Comparison of ENCODE assay signal across 11 cellular contexts in the genomic region with DNA sequence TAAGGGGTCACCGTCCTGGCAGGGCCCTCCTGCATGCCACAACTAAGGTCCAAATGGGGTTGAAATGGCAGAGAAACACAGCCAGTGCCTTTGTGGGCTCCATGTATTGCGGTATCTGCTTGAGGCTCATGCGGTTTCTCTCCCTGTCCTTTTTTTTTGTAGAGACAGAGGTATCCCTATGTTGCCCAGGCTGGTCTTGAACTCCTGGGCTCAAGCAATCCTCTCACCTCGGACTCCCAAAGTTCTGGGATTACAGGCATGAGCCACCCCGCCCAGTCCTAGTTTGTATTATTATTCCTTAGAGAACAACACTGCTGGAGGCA.
DNase-seq lines count a peak whose midpoint lies in the region; ATAC-seq, FAIRE-seq and TF ChIP-seq lines count a peak whose summit lies in the region.
"Had no signal": no experiment of that assay in that cellular context is flagged by ENCODE, and none has a peak within 500 bp of the region (broad histone marks: within the 10 kb centered on the region; RNA-seq: fewer than 3 reads in every experiment).

No MANE protein-coding gene starts in this region.

- H3K4me3 Mint-ChIP-seq in glutamatergic neuron (ENCODE audit: unreplicated experiment), result no peak overlapping the region
- no peak overlapping the region for H3K4me3 Mint-ChIP-seq in CD4-positive, alpha-beta memory T cell
- H3K4me3 Mint-ChIP-seq: activated T-cell treated with anti-CD3 and anti-CD28 coated beads, Interleukin-2, amount 50 U/mL, for 4 hours had no signal

- in situ Hi-C loops in HepG2 (cut with HindIII; ENCODE audit: extremely low pct_ligation_motif_present, low pct_unique_long_range_greater_than_20kb), result no loop called here

- H3K36me3 ChIP-seq in HepG2 (replicated peaks in 1 of 2; ENCODE audit: control insufficient read depth in 1 of 2, insufficient read depth in 2 of 2, low read length in 2 of 2) (no peaks in the 10 kb centered on the region), right lobe of liver (no peaks in the 10 kb centered on the region), PC-9 (ENCODE audit: low read depth) (no peaks in the 10 kb centered on the region), vagina (no peaks in the 10 kb centered on the region)
- H3K36me3 ChIP-seq in CD4-positive, alpha-beta memory T cell (ENCODE audit: insufficient read depth, low read length), result no peaks in the 10 kb centered on the region
- H3K36me3 ChIP-seq: gastroesophageal sphincter had no signal

- no TSS peak for BruUV-seq in HepG2 (replicated peaks; lab: Mats Ljungman, UMichigan)
- BruUV-seq in PC-9 (replicated peaks; lab: Mats Ljungman, UMichigan), result no TSS peak

- H3F3A ChIP-seq in PC-9 (ENCODE audit: insufficient read depth, low read depth), result no peaks in the 10 kb centered on the region

- TF ChIP-seq POLR2A in HepG2 (IDR thresholded peaks at IDR 0.05; ENCODE audit: insufficient read depth in 1 of 2, low read depth in 2 of 2, low read length in 2 of 2), result no peak
- TF ChIP-seq POLR2A in right lobe of liver (IDR thresholded peaks at IDR 0.05), result no peak
- no peak for TF ChIP-seq POLR2A in vagina (IDR thresholded peaks at IDR 0.05)

- no peak for FAIRE-seq in HepG2 (lab: Jason Lieb, UNC)

- intact Hi-C loops in HepG2 (cut with micrococcal nuclease; ENCODE audit: unreplicated experiment) (loop anchor here (1.0 to 10.0 kb wide), 4 partner anchors 62 to 236 kb away; no protein-coding TSS in a partner anchor), right lobe of liver (cut with DNase I) (loop anchor here in 1 of 2 donors (5.0 kb wide), 1 partner anchor 193 kb away; no protein-coding TSS in a partner anchor), PC-9 (cut with micrococcal nuclease; ENCODE audit: unreplicated experiment) (loop anchor here (1.0 to 10.0 kb wide), 3 partner anchors 65 to 481 kb away; a partner anchor contains a TSS), vagina (cut with DNase I) (loop anchor here (10.0 kb wide), 1 partner anchor 181 kb away; no protein-coding TSS in a partner anchor)
- intact Hi-C loops in CD4-positive, alpha-beta memory T cell (cut with micrococcal nuclease), result loop anchor here (1.0 kb wide), 2 partner anchors 64 to 185 kb away; a partner anchor contains a TSS

- peaks cover 7% of the 10 kb centered on the region for H3K27me3 Mint-ChIP-seq in glutamatergic neuron (ENCODE audit: unreplicated experiment)
- no peaks in the 10 kb centered on the region for H3K27me3 Mint-ChIP-seq in CD4-positive, alpha-beta memory T cell

- H3K9me3 ChIP-seq in HepG2 (ENCODE audit: low read length) (no peaks in the 10 kb centered on the region), right lobe of liver (no peaks in the 10 kb centered on the region), PC-9 (ENCODE audit: insufficient read depth, low read depth) (no peaks in the 10 kb centered on the region), vagina (no peaks in the 10 kb centered on the region)
- no peaks in the 10 kb centered on the region for H3K9me3 ChIP-seq in CD4-positive, alpha-beta memory T cell (ENCODE audit: control insufficient read depth in 1 of 2, low read length in 2 of 2)
- H3K9me3 ChIP-seq: gastroesophageal sphincter, testis had no signal

- no peak overlapping the region for H3K27ac Mint-ChIP-seq in glutamatergic neuron (ENCODE audit: unreplicated experiment)
- no peak overlapping the region for H3K27ac Mint-ChIP-seq in CD4-positive, alpha-beta memory T cell

- no peaks in the 10 kb centered on the region for H3K36me3 Mint-ChIP-seq in glutamatergic neuron (ENCODE audit: unreplicated experiment)
- H3K36me3 Mint-ChIP-seq in CD4-positive, alpha-beta memory T cell, result no peaks in the 10 kb centered on the region

- H3K9me3 Mint-ChIP-seq in glutamatergic neuron (ENCODE audit: unreplicated experiment), result no peaks in the 10 kb centered on the region
- no peaks in the 10 kb centered on the region for H3K9me3 Mint-ChIP-seq in CD4-positive, alpha-beta memory T cell
- H3K9me3 Mint-ChIP-seq: activated T-cell treated with anti-CD3 and anti-CD28 coated beads, Interleukin-2, amount 50 U/mL, for 4 hours had no signal

- TF ChIP-seq EP300 in HepG2 (IDR thresholded peaks at IDR 0.05; ENCODE audit: low read depth in 2 of 2, low read length in 2 of 2), result no peak
- TF ChIP-seq EP300 in HepG2 (CRISPR knock-in tag; IDR thresholded peaks at IDR 0.05; ENCODE audit: borderline replicate concordance), result no peak

- DNase-seq in HepG2 (ENCODE audit: low spot score) (no peak), right lobe of liver (no peak), PC-9 (no peak), glutamatergic neuron (no peak), vagina (ENCODE audit: extremely low spot score in 2 of 2) (no peak), NCI-H510A treated with DMSO at 0.1 percent for 48 hours (lab: John Stamatoyannopoulos, UW) (no peak)
- no peak for DNase-seq in CD4-positive, alpha-beta memory T cell

- WGBS in HepG2 (ENCODE audit: low lambda C conversion rate), result 32% methylated on average over 5 of the region's 5 CpGs
- 100% methylated on average over 2 of the region's 5 CpGs for WGBS in right lobe of liver (ENCODE audit: insufficient coverage, low coverage, low lambda C conversion rate, missing lambda C conversion rate)

- no peaks in the 10 kb centered on the region for H3K4me1 Mint-ChIP-seq in glutamatergic neuron (ENCODE audit: low read depth, unreplicated experiment)
- peaks cover 0 to 3% (median under 1%) of the 10 kb centered on the region in 4 donors for H3K4me1 Mint-ChIP-seq in CD4-positive, alpha-beta memory T cell

- CTCF ChIA-PET in HepG2 (lab: Yijun Ruan, JAX; ENCODE audit: low intra/inter-chr PET ratio, low total read pairs), result interaction anchor here (1.0 to 3.9 kb wide), 6 partner anchors 62 to 237 kb away, joined by 3 to 43 read pairs (median 6); a partner anchor contains a TSS
- CTCF ChIA-PET in PC-9 (lab: Charles Lee), result interaction anchor here (0.7 to 1.5 kb wide), 2 partner anchors 60 to 185 kb away, joined by 6 read pairs; no protein-coding TSS in a partner anchor
- CTCF ChIA-PET in CD4-positive, alpha-beta memory T cell (lab: Charles Lee; ENCODE audit: partially characterized antibody), result interaction anchor here (0.7 to 7.5 kb wide), 18 partner anchors 10 to 204 kb away, joined by 3 to 155 read pairs (median 4); no protein-coding TSS in a partner anchor

- H3K4me1 ChIP-seq in HepG2 (ENCODE audit: insufficient read depth, low read length), result peaks cover 20% of the 10 kb centered on the region; the same call in 1 of the 2 replicates
- H3K4me1 ChIP-seq in right lobe of liver, result no peaks in the 10 kb centered on the region
- H3K4me1 ChIP-seq in PC-9 (replicated peaks; ENCODE audit: insufficient read depth), result no peaks in the 10 kb centered on the region
- peaks cover 7% of the 10 kb centered on the region for H3K4me1 ChIP-seq in vagina
- peaks cover 5% of the 10 kb centered on the region for H3K4me1 ChIP-seq in CD4-positive, alpha-beta memory T cell (ENCODE audit: insufficient read depth, low read length)

- H3K4me2 ChIP-seq in HepG2 (ENCODE audit: low read depth, low read length), result peak overlapping the region; percentile 78
- H3K4me2 ChIP-seq in PC-9, result no peak overlapping the region

- no peak for TF ChIP-seq RAD21 in HepG2 (CRISPR knock-in tag; IDR thresholded peaks at IDR 0.05)

- H3K27ac ChIP-seq in HepG2 (ENCODE audit: extremely low read length, insufficient read depth, low read length) (no peak overlapping the region), right lobe of liver (no peak overlapping the region), PC-9 (no peak overlapping the region), temporal lobe (ENCODE audit: low read depth, low read length) (peak overlapping the region; percentile 75), vagina (no peak overlapping the region)
- H3K27ac ChIP-seq in CD4-positive, alpha-beta memory T cell (ENCODE audit: low read depth, low read length), result no peak overlapping the region

- H2AFZ ChIP-seq in HepG2 (ENCODE audit: low read length), result no peak overlapping the region
- H2AFZ ChIP-seq in PC-9, result no peak overlapping the region

- H3K79me2 ChIP-seq in HepG2 (ENCODE audit: insufficient read depth, low read length), result no peaks in the 10 kb centered on the region
- no peaks in the 10 kb centered on the region for H3K79me2 ChIP-seq in PC-9 (ENCODE audit: low read depth)

- POLR2A ChIA-PET in HepG2 (lab: Yijun Ruan, JAX) (interaction anchor here (0.5 to 1.6 kb wide), 3 partner anchors 50 to 186 kb away, joined by 3 to 8 read pairs (median 4); no protein-coding TSS in a partner anchor), PC-9 (lab: Charles Lee; ENCODE audit: unreplicated experiment) (no interaction called here)
- POLR2A ChIA-PET in CD4-positive, alpha-beta memory T cell (lab: Charles Lee; ENCODE audit: partially characterized antibody), result interaction anchor here (0.7 to 2.8 kb wide), 4 partner anchors 10 to 185 kb away, joined by 3 to 58 read pairs (median 6); no protein-coding TSS in a partner anchor

- H3K9ac ChIP-seq in HepG2 (ENCODE audit: insufficient read depth, low read depth, low read length), result no peak overlapping the region

- H3K4me3 ChIP-seq in HepG2 (replicated peaks in 1 of 3; ENCODE audit: insufficient read depth in 1 of 3, low read depth in 2 of 3, low read length in 3 of 3) (peak overlapping the region in 1 of 3 experiments; percentile 48; a peak in 2 of 6 replicates), right lobe of liver (no peak overlapping the region), PC-9 (no peak overlapping the region), vagina (no peak overlapping the region)
- no peak overlapping the region for H3K4me3 ChIP-seq in CD4-positive, alpha-beta memory T cell (ENCODE audit: low read length in 2 of 2)
- H3K4me3 ChIP-seq: testis had no signal

- peaks cover 0 to 7% of the 10 kb centered on the region in 2 experiments; a peak in 2 of 5 replicates for H3K27me3 ChIP-seq in HepG2 (ENCODE audit: control insufficient read depth in 1 of 2, insufficient read depth in 2 of 2, low read length in 2 of 2)
- H3K27me3 ChIP-seq in right lobe of liver, result no peaks in the 10 kb centered on the region
- no peaks in the 10 kb centered on the region for H3K27me3 ChIP-seq in PC-9 (ENCODE audit: insufficient read depth, low read depth)
- no peaks in the 10 kb centered on the region for H3K27me3 ChIP-seq in vagina
- H3K27me3 ChIP-seq in CD4-positive, alpha-beta memory T cell (ENCODE audit: insufficient read depth, low read length), result no peaks in the 10 kb centered on the region
- H3K27me3 ChIP-seq: gastroesophageal sphincter, testis had no signal

- H4K20me1 ChIP-seq in HepG2 (ENCODE audit: insufficient read depth, low read length) (no peaks in the 10 kb centered on the region), PC-9 (ENCODE audit: insufficient read depth) (no peaks in the 10 kb centered on the region)

- ATAC-seq in HepG2 (no peak), right lobe of liver (no peak)

- TF ChIP-seq CTCF in HepG2 (CRISPR knock-in tag; IDR thresholded peaks at IDR 0.05) (no peak), right lobe of liver (IDR thresholded peaks at IDR 0.05) (no peak), PC-9 (conservative IDR thresholded peaks at IDR 0.05) (peak; percentile 3; the same call in 1 of the 2 replicates), glutamatergic neuron (IDR thresholded peaks at IDR 0.05; ENCODE audit: partially characterized antibody, unreplicated experiment) (peak; percentile 43), vagina (IDR thresholded peaks at IDR 0.05) (peak in 1 of 3 experiments; percentile 30)

- no peaks in the 10 kb centered on the region for H3K9me2 ChIP-seq in PC-9 (ENCODE audit: insufficient read depth)

Comparison
In these comparisons a context has a peak if more than half of its experiments do, and no peak if none do; other contexts are left out.
1. CTCF ChIP-seq: peak in PC-9 (single experiment) and glutamatergic neuron (single experiment); none in HepG2 (single experiment) and right lobe of liver (0 of 4).